15 cellular contexts compared by ENCODE assay signal in the genomic region with DNA sequence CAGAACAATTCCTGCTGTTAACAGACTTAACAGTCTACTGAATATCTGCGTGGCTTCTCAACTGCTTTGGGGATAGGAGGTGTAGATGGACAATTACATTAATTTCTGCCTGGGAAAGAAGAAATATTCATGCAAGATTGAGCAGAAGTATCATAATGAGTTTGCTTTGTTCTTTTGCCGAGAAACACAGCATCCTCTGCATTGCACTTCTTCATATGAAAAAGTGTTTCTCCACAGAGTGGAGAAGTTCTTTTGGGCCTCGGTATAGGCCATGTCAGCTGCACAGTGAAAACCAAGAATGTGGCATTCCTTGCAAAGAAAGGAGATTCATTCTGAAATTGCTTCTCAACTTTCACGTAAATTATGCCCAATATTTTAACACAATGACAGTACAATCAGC.
A peak's percentile ranks its signal among the peaks of the same experiment; 100 is the strongest.
DNase-seq lines count a peak whose midpoint lies in the region; ATAC-seq and TF ChIP-seq lines count a peak whose summit lies in the region.
"Had no signal": no experiment of that assay in that cellular context is flagged by ENCODE, and none has a peak within 500 bp of the region (broad histone marks: within the 10 kb centered on the region; RNA-seq: fewer than 3 reads in every experiment).

No MANE protein-coding gene starts in this region.

- no peak overlapping the region for H3K4me3 ChIP-seq in BLaER1 treated with 17β-estradiol and CSF1 and Interleukin-3, amounts not matched to agents 10 nM and 100 nM
- no peak overlapping the region for H3K4me3 ChIP-seq in WERI-Rb-1 (ENCODE audit: low read depth, low read length)

- ATAC-seq in GM18861 (IDR thresholded peaks at IDR 0.05; ENCODE audit: unreplicated experiment) (peak; percentile 53), GM21737 (IDR thresholded peaks at IDR 0.05; ENCODE audit: unreplicated experiment) (peak; percentile 46), HG03432 (IDR thresholded peaks at IDR 0.05; ENCODE audit: unreplicated experiment) (peak; percentile 61)

- TF ChIP-seq CTCF in WERI-Rb-1 (IDR thresholded peaks at IDR 0.05; ENCODE audit: low read depth, low read length) = no peak

- H3K27me3 ChIP-seq in BLaER1 treated with 17β-estradiol and CSF1 and Interleukin-3, amounts not matched to agents 10 nM and 100 nM = no peaks in the 10 kb centered on the region
- no peaks in the 10 kb centered on the region for H3K27me3 ChIP-seq in WERI-Rb-1 (ENCODE audit: insufficient read depth, low read depth, severe bottlenecking)

- H3K36me3 ChIP-seq in BLaER1 treated with 17β-estradiol and CSF1 and Interleukin-3, amounts not matched to agents 10 nM and 100 nM = no peaks in the 10 kb centered on the region
- no peaks in the 10 kb centered on the region for H3K36me3 ChIP-seq in WERI-Rb-1

- H3K9ac ChIP-seq in BLaER1 treated with 17β-estradiol and CSF1 and Interleukin-3, amounts not matched to agents 10 nM and 100 nM = peak overlapping the region in 6 of 11 experiments; percentile 28 to 86 (median 74); a peak in 7 of 22 replicates

- H3K9me3 ChIP-seq in BLaER1 treated with 17β-estradiol and CSF1 and Interleukin-3, amounts not matched to agents 10 nM and 100 nM (replicated peaks in 1 of 11) = no peaks in the 10 kb centered on the region
- H3K9me3 ChIP-seq in WERI-Rb-1 (ENCODE audit: severe bottlenecking) = no peaks in the 10 kb centered on the region

- H3K4me1 ChIP-seq in BLaER1 treated with 17β-estradiol and CSF1 and Interleukin-3, amounts not matched to agents 10 nM and 100 nM = peaks cover 0 to 83% (median 26%) of the 10 kb centered on the region in 10 experiments; a peak in 17 of 20 replicates

- peak overlapping the region in 9 of 11 experiments; percentile 16 to 80 (median 68); a peak in 16 of 22 replicates for H3K4me2 ChIP-seq in BLaER1 treated with 17β-estradiol and CSF1 and Interleukin-3, amounts not matched to agents 10 nM and 100 nM

- H4K20me1 ChIP-seq in BLaER1 treated with 17β-estradiol and CSF1 and Interleukin-3, amounts not matched to agents 10 nM and 100 nM = no peaks in the 10 kb centered on the region

- peak overlapping the region; percentile 63 to 98 (median 85) for H3K27ac ChIP-seq in BLaER1 treated with 17β-estradiol and CSF1 and Interleukin-3, amounts not matched to agents 10 nM and 100 nM
- no peak overlapping the region for H3K27ac ChIP-seq in WERI-Rb-1
- H3K27ac ChIP-seq: VCaP had no signal

- DNase-seq in SHP77 (lab: John Stamatoyannopoulos, UW) = no peak
- DNase-seq in WERI-Rb-1 = no peak
- no peak for DNase-seq in NCI-H2171 treated with DMSO at 0.1 percent for 48 hours (lab: John Stamatoyannopoulos, UW)
- no peak for DNase-seq in kidney tubule cell (ENCODE audit: low spot score)
- DNase-seq: DMS79; effector memory CD4-positive, alpha-beta T cell; NCI-H1436; NCI-H774; SIG-M5; stimulated activated CD4-positive, alpha-beta T cell treated with anti-CD3 and anti-CD28 coated beads, Interleukin-4, amount 100 ng/mL, for 24 hours had no signal
